ENCODE assay signal across 8 cellular contexts in the genomic region with DNA sequence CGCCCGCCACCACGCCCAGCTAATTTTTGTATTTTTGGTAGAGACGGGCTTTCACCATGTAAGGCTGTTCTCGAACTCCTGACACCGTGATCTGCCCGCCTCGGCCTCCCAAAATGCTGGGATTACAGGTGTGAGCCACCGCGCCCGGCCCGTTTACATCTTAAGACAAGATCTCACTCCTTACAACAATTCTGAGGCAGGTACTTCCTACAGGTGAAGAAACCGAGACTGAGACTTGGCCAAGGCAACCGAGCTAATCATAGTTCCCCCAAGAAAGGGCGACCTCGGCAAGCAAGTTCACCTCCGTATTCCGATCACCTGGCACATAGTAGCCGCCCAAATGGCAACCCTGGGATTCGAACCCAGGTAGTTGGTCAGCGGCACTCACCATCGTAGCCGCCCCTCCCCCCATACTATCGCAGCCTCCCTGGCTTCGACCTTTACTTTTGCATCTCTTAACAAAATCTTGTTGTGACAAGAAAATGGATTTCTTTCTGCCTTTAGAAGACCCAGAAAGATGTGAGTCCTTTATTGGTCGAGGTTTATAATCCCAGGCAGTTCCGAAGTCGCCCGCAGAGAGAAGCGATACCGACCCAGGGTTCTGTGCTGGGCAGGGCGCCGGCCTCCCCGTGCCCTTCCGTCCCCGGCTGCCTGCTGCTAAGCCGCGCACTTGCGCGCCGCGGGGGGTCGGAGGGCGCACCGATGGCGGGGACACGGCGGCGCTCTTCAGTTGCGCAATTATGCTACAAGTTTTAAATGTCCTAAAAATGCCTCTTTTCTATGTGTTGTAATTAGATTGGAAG. TPM values are rescaled to one million over a fixed set of nuclear protein-coding genes. Genes with fewer than 3 reads are reported as not detected.
DNase-seq lines count a peak whose midpoint lies in the region; ATAC-seq, FAIRE-seq and TF ChIP-seq lines count a peak whose summit lies in the region.

No MANE protein-coding gene starts in this region.

- no peaks in the 10 kb centered on the region for H3K9me3 Mint-ChIP-seq in memory B cell

- peaks cover 19% of the 10 kb centered on the region for H3K4me1 ChIP-seq in upper lobe of right lung

- H3K27me3 ChIP-seq in upper lobe of right lung: no peaks in the 10 kb centered on the region

- TF ChIP-seq CTCF in astrocyte of the spinal cord (IDR thresholded peaks at IDR 0.05; ENCODE audit: low read depth, low read length) (no peak), upper lobe of right lung (IDR thresholded peaks at IDR 0.05) (no peak)

- DNase-seq in Right ventricle myocardium superior: peak; percentile 51
- no peak for DNase-seq in cardiac septum (ENCODE audit: low spot score)
- no peak for DNase-seq in astrocyte of the spinal cord (ENCODE audit: low read depth, low spot score)
- peak in 1 of 2 donors; percentile 19 for DNase-seq in memory B cell (ENCODE audit: low spot score in 2 of 2)
- DNase-seq in upper lobe of right lung: peak; percentile 73
- no peak for DNase-seq in NK-92 treated with Interleukin-12 subunit alpha and Interleukin-12 subunit beta, amount 100 ng/mL, for 24 hours (lab: John Stamatoyannopoulos, UW)
- DNase-seq in RCC 7860 (ENCODE audit: low spot score): no peak
- DNase-seq in Ammon's horn (ENCODE audit: low spot score): no peak

- intact Hi-C loops in Right ventricle myocardium superior (cut with DNase I) (no loop called here), cardiac septum (cut with DNase I) (no loop called here), upper lobe of right lung (cut with DNase I) (no loop called here)

- H3K4me3 ChIP-seq in astrocyte of the spinal cord (ENCODE audit: low read depth, low read length): peak overlapping the region; percentile 62
- H3K4me3 ChIP-seq in upper lobe of right lung: peak overlapping the region; percentile 63

- no peaks in the 10 kb centered on the region for H3K9me3 ChIP-seq in upper lobe of right lung

- in situ Hi-C loops in astrocyte of the spinal cord (cut with HindIII; ENCODE audit: low sequenced_read_pairs): no loop called here

- H3K4me3 Mint-ChIP-seq in memory B cell: peak overlapping the region; percentile 97

- H3K36me3 ChIP-seq in upper lobe of right lung: peaks cover 7% of the 10 kb centered on the region

- peak overlapping the region; percentile 56 for H3K27ac ChIP-seq in upper lobe of right lung

- ATAC-seq in Right ventricle myocardium superior (ENCODE audit: poor library complexity): no peak
- no peak for ATAC-seq in memory B cell (ENCODE audit: low read depth)
- ATAC-seq in upper lobe of right lung: no peak

- peak overlapping the region; percentile 63 for H3K27ac Mint-ChIP-seq in memory B cell

- H3K36me3 Mint-ChIP-seq in memory B cell: peaks cover 2% of the 10 kb centered on the region

- H3K4me1 Mint-ChIP-seq in memory B cell: peaks cover 29% of the 10 kb centered on the region

- no peak for FAIRE-seq in RCC 7860 (lab: Jason Lieb, UNC)

- H3K27me3 Mint-ChIP-seq in memory B cell: peaks cover 4% of the 10 kb centered on the region

RNA-seq across cellular contexts. Expression of a gene that starts 1.1 kb away (rescaled TPM):
- total RNA-seq in Right ventricle myocardium superior: 4.1 TPM
- 3.7 TPM for total RNA-seq in cardiac septum
- total RNA-seq in upper lobe of right lung: 42.5 TPM

RNA-seq across cellular contexts. Expression of a gene that starts 59.4 kb away (rescaled TPM):
- total RNA-seq in Right ventricle myocardium superior: 8.9 TPM
- total RNA-seq in cardiac septum: 12.0 TPM
- 25.7 TPM for total RNA-seq in upper lobe of right lung

Comparison
In these comparisons a context has a peak if more than half of its experiments do, and no peak if none do; other contexts are left out.
1. DNase-seq: peak in Right ventricle myocardium superior (single experiment) and upper lobe of right lung (single experiment); none in cardiac septum (single experiment), astrocyte of the spinal cord (single experiment), NK-92 treated with Interleukin-12 subunit alpha and Interleukin-12 subunit beta, amount 100 ng/mL, for 24 hours (single experiment), RCC 7860 (single experiment) and Ammon's horn (single experiment).